In genomic region chr10:17981766-17982380, GRCh38 we compare ENCODE assay signal across 13 cellular contexts. TPM values are rescaled to one million over a fixed set of nuclear protein-coding genes. Genes with fewer than 3 reads are reported as not detected.
DNase-seq lines count a peak whose midpoint lies in the region; ATAC-seq, FAIRE-seq and TF ChIP-seq lines count a peak whose summit lies in the region.
"Had no signal": no experiment of that assay in that cellular context is flagged by ENCODE, and none has a peak within 500 bp of the region (broad histone marks: within the 10 kb centered on the region; RNA-seq: fewer than 3 reads in every experiment).

No MANE protein-coding gene starts in this region.

- TF ChIP-seq CTCF in astrocyte (IDR thresholded peaks at IDR 0.05; ENCODE audit: insufficient read depth, low read depth, low read length) (no peak), kidney (IDR thresholded peaks at IDR 0.05; ENCODE audit: borderline replicate concordance, extremely low read depth, insufficient read depth) (no peak)

- H3K36me3 Mint-ChIP-seq in astrocyte (ENCODE audit: low read depth, unreplicated experiment) = no peaks in the 10 kb centered on the region
- H3K36me3 Mint-ChIP-seq in T-cell = no peaks in the 10 kb centered on the region

- H3K4me3 Mint-ChIP-seq in astrocyte (ENCODE audit: unreplicated experiment) (peak overlapping the region; percentile 30), T-cell (no peak overlapping the region)
- no peak overlapping the region for H3K4me3 Mint-ChIP-seq in stimulated activated naive CD8-positive, alpha-beta T cell treated with anti-CD3 and anti-CD28 coated beads, Interleukin-15, amount 100 ng/mL, for 72 hours
- H3K4me3 Mint-ChIP-seq: activated CD4-positive, alpha-beta T cell treated with anti-CD3 and anti-CD28 coated beads, Interleukin-2, amount 10 ng/mL, durations not matched to agents 24 days and 14 days; stimulated activated naive CD8-positive, alpha-beta T cell treated with anti-CD3 and anti-CD28 coated beads, Interleukin-15, Interleukin-2, amounts not matched to agents 100 ng/mL and 50 ng/mL, for 24 hours had no signal

- POLR2A ChIA-PET in T-cell (lab: Charles Lee) = no interaction called here

- intact Hi-C loops in kidney (cut with DNase I) = no loop called here

- H3K4me3 ChIP-seq in ACC112 (ENCODE audit: low read depth, low read length) = no peak overlapping the region
- no peak overlapping the region for H3K4me3 ChIP-seq in astrocyte (ENCODE audit: insufficient read depth, low read depth, low read length)
- no peak overlapping the region for H3K4me3 ChIP-seq in kidney (ENCODE audit: low read length in 2 of 2)
- H3K4me3 ChIP-seq: BLaER1 treated with 17β-estradiol and CSF1 and Interleukin-3, amounts not matched to agents 10 nM and 100 nM had no signal

- H3K9me3 Mint-ChIP-seq in astrocyte (ENCODE audit: unreplicated experiment) (no peaks in the 10 kb centered on the region), T-cell (no peaks in the 10 kb centered on the region)
- H3K9me3 Mint-ChIP-seq in stimulated activated naive CD8-positive, alpha-beta T cell treated with anti-CD3 and anti-CD28 coated beads, Interleukin-15, amount 100 ng/mL, for 72 hours = no peaks in the 10 kb centered on the region
- H3K9me3 Mint-ChIP-seq: activated CD4-positive, alpha-beta T cell treated with anti-CD3 and anti-CD28 coated beads, Interleukin-2, amount 10 ng/mL, durations not matched to agents 24 days and 14 days; stimulated activated naive CD8-positive, alpha-beta T cell treated with anti-CD3 and anti-CD28 coated beads, Interleukin-15, Interleukin-2, amounts not matched to agents 100 ng/mL and 50 ng/mL, for 24 hours had no signal

- FAIRE-seq in astrocyte (lab: Jason Lieb, UNC) (peak; percentile 100), kidney (lab: Jason Lieb, UNC) (no peak)

- peak; percentile 64 for DNase-seq in HS-27A (ENCODE audit: low read depth)
- DNase-seq in astrocyte (ENCODE audit: low read depth) = peak; percentile 90
- peak; percentile 54 for DNase-seq in hepatic stellate cell (ENCODE audit: low spot score)
- no peak for DNase-seq in stimulated activated naive CD8-positive, alpha-beta T cell treated with anti-CD3 and anti-CD28 coated beads, Interleukin-15, amount 100 ng/mL, for 72 hours
- no peak for DNase-seq in kidney
- DNase-seq in T-cell = no peak
- DNase-seq in NCI-H2029 treated with DMSO at 0.1 percent for 48 hours (lab: John Stamatoyannopoulos, UW) = no peak
- DNase-seq: activated CD4-positive, alpha-beta T cell treated with anti-CD3 and anti-CD28 coated beads, Interleukin-2, amount 10 ng/mL, durations not matched to agents 24 days and 14 days; MV-4-11; NCI-H510A had no signal

- CTCF ChIA-PET in T-cell (lab: Charles Lee) = no interaction called here

- peaks cover 27% of the 10 kb centered on the region for H3K4me1 ChIP-seq in ACC112 (ENCODE audit: control insufficient read depth, insufficient read depth, low read length, unreplicated experiment)
- peaks cover 32% of the 10 kb centered on the region for H3K4me1 ChIP-seq in astrocyte (ENCODE audit: insufficient read depth, low read length)
- no peaks in the 10 kb centered on the region for H3K4me1 ChIP-seq in kidney (ENCODE audit: control insufficient read depth in 1 of 2, insufficient read depth in 1 of 2, low read depth in 1 of 2, low read length in 2 of 2)

- H3K36me3 ChIP-seq in ACC112 (ENCODE audit: insufficient read depth, low read length) = no peaks in the 10 kb centered on the region
- no peaks in the 10 kb centered on the region for H3K36me3 ChIP-seq in astrocyte (ENCODE audit: insufficient read depth, low read length)
- H3K36me3 ChIP-seq in kidney (ENCODE audit: control insufficient read depth in 1 of 2, insufficient read depth in 2 of 2, low read length in 2 of 2) = no peaks in the 10 kb centered on the region
- H3K36me3 ChIP-seq: BLaER1 treated with 17β-estradiol and CSF1 and Interleukin-3, amounts not matched to agents 10 nM and 100 nM had no signal

- H3K9ac ChIP-seq in astrocyte (ENCODE audit: low read length) (peak overlapping the region; percentile 63), kidney (ENCODE audit: low read length in 2 of 2) (no peak overlapping the region)
- H3K9ac ChIP-seq: BLaER1 treated with 17β-estradiol and CSF1 and Interleukin-3, amounts not matched to agents 10 nM and 100 nM had no signal

- H3K27me3 Mint-ChIP-seq in astrocyte (ENCODE audit: low read depth, unreplicated experiment) = no peaks in the 10 kb centered on the region
- no peaks in the 10 kb centered on the region for H3K27me3 Mint-ChIP-seq in stimulated activated naive CD8-positive, alpha-beta T cell treated with anti-CD3 and anti-CD28 coated beads, Interleukin-15, amount 100 ng/mL, for 72 hours
- H3K27me3 Mint-ChIP-seq in T-cell = peaks cover 0 to 2% of the 10 kb centered on the region in 2 donors
- H3K27me3 Mint-ChIP-seq: activated CD4-positive, alpha-beta T cell treated with anti-CD3 and anti-CD28 coated beads, Interleukin-2, amount 10 ng/mL, durations not matched to agents 24 days and 14 days; stimulated activated naive CD8-positive, alpha-beta T cell treated with anti-CD3 and anti-CD28 coated beads, Interleukin-15, Interleukin-2, amounts not matched to agents 100 ng/mL and 50 ng/mL, for 24 hours had no signal

- no peaks in the 10 kb centered on the region for H4K20me1 ChIP-seq in astrocyte (ENCODE audit: insufficient read depth, low read length)
- H4K20me1 ChIP-seq: BLaER1 treated with 17β-estradiol and CSF1 and Interleukin-3, amounts not matched to agents 10 nM and 100 nM had no signal

- H3K27ac ChIP-seq in ACC112 (ENCODE audit: low read depth, low read length) (peak overlapping the region; percentile 75), astrocyte (ENCODE audit: low read depth, low read length) (peak overlapping the region; percentile 90), kidney (ENCODE audit: low read depth in 2 of 2, low read length in 2 of 2) (no peak overlapping the region)
- H3K27ac ChIP-seq: BLaER1 treated with 17β-estradiol and CSF1 and Interleukin-3, amounts not matched to agents 10 nM and 100 nM had no signal

- peak overlapping the region; percentile 99 for H3K27ac Mint-ChIP-seq in astrocyte (ENCODE audit: unreplicated experiment)
- no peak overlapping the region for H3K27ac Mint-ChIP-seq in stimulated activated naive CD8-positive, alpha-beta T cell treated with anti-CD3 and anti-CD28 coated beads, Interleukin-15, amount 100 ng/mL, for 72 hours
- H3K27ac Mint-ChIP-seq in T-cell = no peak overlapping the region
- H3K27ac Mint-ChIP-seq: activated CD4-positive, alpha-beta T cell treated with anti-CD3 and anti-CD28 coated beads, Interleukin-2, amount 10 ng/mL, durations not matched to agents 24 days and 14 days; stimulated activated naive CD8-positive, alpha-beta T cell treated with anti-CD3 and anti-CD28 coated beads, Interleukin-15, Interleukin-2, amounts not matched to agents 100 ng/mL and 50 ng/mL, for 24 hours had no signal

- H2AFZ ChIP-seq in ACC112 (ENCODE audit: low read length, unreplicated experiment) (peak overlapping the region; percentile 41), astrocyte (ENCODE audit: low read depth, low read length) (no peak overlapping the region)

- H3K9me3 ChIP-seq in astrocyte (ENCODE audit: insufficient read depth, low read depth, low read length) = no peaks in the 10 kb centered on the region
- H3K9me3 ChIP-seq in kidney (ENCODE audit: control insufficient read depth in 1 of 2, low read length in 2 of 2) = no peaks in the 10 kb centered on the region

- no peaks in the 10 kb centered on the region for H3K79me2 ChIP-seq in ACC112 (ENCODE audit: control insufficient read depth, insufficient read depth, low read length, unreplicated experiment)
- no peaks in the 10 kb centered on the region for H3K79me2 ChIP-seq in astrocyte (ENCODE audit: insufficient read depth, low read length)

- H3K4me1 Mint-ChIP-seq in astrocyte (ENCODE audit: low read depth, unreplicated experiment) (peaks cover 28% of the 10 kb centered on the region), T-cell (no peaks in the 10 kb centered on the region)
- no peaks in the 10 kb centered on the region for H3K4me1 Mint-ChIP-seq in stimulated activated naive CD8-positive, alpha-beta T cell treated with anti-CD3 and anti-CD28 coated beads, Interleukin-15, amount 100 ng/mL, for 72 hours
- H3K4me1 Mint-ChIP-seq: activated CD4-positive, alpha-beta T cell treated with anti-CD3 and anti-CD28 coated beads, Interleukin-2, amount 10 ng/mL, durations not matched to agents 24 days and 14 days had no signal

- H3K4me2 ChIP-seq in astrocyte (ENCODE audit: low read length) = peak overlapping the region; percentile 73
- H3K4me2 ChIP-seq: BLaER1 treated with 17β-estradiol and CSF1 and Interleukin-3, amounts not matched to agents 10 nM and 100 nM had no signal

- no peak for ATAC-seq in stimulated activated naive CD8-positive, alpha-beta T cell treated with anti-CD3 and anti-CD28 coated beads, Interleukin-15, amount 100 ng/mL, for 72 hours
- no peak for ATAC-seq in T-cell (replicated peaks in 1 of 4)

- H3K27me3 ChIP-seq in ACC112 (ENCODE audit: insufficient read depth, low read length) (no peaks in the 10 kb centered on the region), astrocyte (ENCODE audit: insufficient read depth, low read length) (no peaks in the 10 kb centered on the region)
- H3K27me3 ChIP-seq: BLaER1 treated with 17β-estradiol and CSF1 and Interleukin-3, amounts not matched to agents 10 nM and 100 nM had no signal

RNA-seq across cellular contexts. Expression of gene SLC39A12, which starts 30.2 kb away (rescaled TPM):
- total RNA-seq in astrocyte (not detected in 2 replicates), kidney (0.16 TPM), T-cell (not detected)
- not detected for polyA plus RNA-seq in kidney (ENCODE audit: insufficient read depth, low read depth, low replicate concordance)
- total RNA-seq: activated CD4-positive, alpha-beta T cell treated with anti-CD3 and anti-CD28 coated beads, Interleukin-2, amount 10 ng/mL, durations not matched to agents 24 days and 14 days had no signal

Comparison
In these comparisons a context has a peak if more than half of its experiments do, and no peak if none do; other contexts are left out.
1. H3K27ac ChIP-seq: peak in ACC112 (single experiment) and astrocyte (single experiment); none in kidney (0 of 2).
2. DNase-seq: peak in HS-27A (single experiment), astrocyte (single experiment) and hepatic stellate cell (single experiment); none in stimulated activated naive CD8-positive, alpha-beta T cell treated with anti-CD3 and anti-CD28 coated beads, Interleukin-15, amount 100 ng/mL, for 72 hours (0 of 2), kidney (single experiment), T-cell (0 of 34) and NCI-H2029 treated with DMSO at 0.1 percent for 48 hours (single experiment).